ENCODE assay signal across 1 cellular context in genomic region chr9:128340691-128341434, GRCh38.
TF ChIP-seq lines count a peak whose summit lies in the region.

No MANE protein-coding gene starts in this region.

TF ChIP-seq in HepG2, 621 proteins besides CTCF, POLR2A, EP300 and RAD21 (continued from another document):
- TF ChIP-seq ZNF687 (CRISPR knock-in tag; IDR thresholded peaks at IDR 0.05) (peak; percentile 41; the same call in 1 of the 2 replicates), HNF1B (CRISPR knock-in tag; IDR thresholded peaks at IDR 0.05) (peak; percentile 62; the same call in 1 of the 2 replicates), KDM4B (CRISPR knock-in tag; IDR thresholded peaks at IDR 0.05) (no peak), SP4 (CRISPR knock-in tag; IDR thresholded peaks at IDR 0.05) (0 out of 2 replicates have a peak, but pooled peaks have one; percentile 6), ZNF83 (CRISPR knock-in tag; IDR thresholded peaks at IDR 0.05; ENCODE audit: borderline replicate concordance) (no peak), CENPBD1 (CRISPR knock-in tag; IDR thresholded peaks at IDR 0.05; ENCODE audit: borderline replicate concordance, low read depth) (no peak), ARID4A (CRISPR knock-in tag; IDR thresholded peaks at IDR 0.05; ENCODE audit: borderline replicate concordance) (peak; percentile 61; the same call in 1 of the 2 replicates), HNF4A (CRISPR knock-in tag; IDR thresholded peaks at IDR 0.05) (0 out of 2 replicates have a peak, but pooled peaks have one; percentile 9), ZFP36L1 (CRISPR knock-in tag; IDR thresholded peaks at IDR 0.05) (no peak), IRF9 (CRISPR knock-in tag; IDR thresholded peaks at IDR 0.05; ENCODE audit: borderline replicate concordance) (0 out of 2 replicates have a peak, but pooled peaks have one; percentile 12), BATF2 (CRISPR knock-in tag; IDR thresholded peaks at IDR 0.05) (0 out of 2 replicates have a peak, but pooled peaks have one; percentile 14), ZBTB42 (CRISPR knock-in tag; IDR thresholded peaks at IDR 0.05) (no peak), MAX (IDR thresholded peaks at IDR 0.05) (0 out of 2 replicates have a peak, but pooled peaks have one; percentile 12), AGO2 (optimal IDR thresholded peaks at IDR 0.05; ENCODE audit: low read depth, low read length) (peak; percentile 27), ZFP41 (CRISPR knock-in tag; IDR thresholded peaks at IDR 0.05; ENCODE audit: borderline replicate concordance) (0 out of 2 replicates have a peak, but pooled peaks have one; percentile 38), HNRNPLL (IDR thresholded peaks at IDR 0.05; ENCODE audit: low read depth, low read length, poor library complexity, severe bottlenecking) (peak; percentile 86), ATF4 (CRISPR knock-in tag; IDR thresholded peaks at IDR 0.05) (0 out of 4 replicates have a peak, but pooled peaks of 1 of the 2 experiments have one; percentile 27), BHLHE40 (IDR thresholded peaks at IDR 0.05; ENCODE audit: low read length) (no peak), KDM1A (CRISPR knock-in tag; IDR thresholded peaks at IDR 0.05) (no peak), KLF9 (CRISPR knock-in tag; IDR thresholded peaks at IDR 0.05; ENCODE audit: low read depth) (no peak), IKZF5 (CRISPR knock-in tag; IDR thresholded peaks at IDR 0.05) (no peak), PITX1 (CRISPR knock-in tag; IDR thresholded peaks at IDR 0.05) (peak; percentile 17; the same call in 1 of the 2 replicates)
